In genomic region chr22:46770151-46770641, GRCh38 we compare ENCODE assay signal across 11 cellular contexts. TPM values are rescaled to one million over a fixed set of nuclear protein-coding genes. Genes with fewer than 3 reads are reported as not detected.
A peak's percentile ranks its signal among the peaks of the same experiment; 100 is the strongest.
DNase-seq lines count a peak whose midpoint lies in the region; ATAC-seq, FAIRE-seq and TF ChIP-seq lines count a peak whose summit lies in the region.
"Had no signal": no experiment of that assay in that cellular context is flagged by ENCODE, and none has a peak within 500 bp of the region (broad histone marks: within the 10 kb centered on the region; RNA-seq: fewer than 3 reads in every experiment).

No MANE protein-coding gene starts in this region.

- peaks cover 57% of the 10 kb centered on the region for H3K4me1 Mint-ChIP-seq in activated T-helper 1 cell treated with anti-CD3 and anti-CD28 coated beads, Interleukin-12 subunit alpha, Interleukin-12 subunit beta, Interleukin-2, Interleukin-4 antibody, amounts not matched to agents 30 ng/mL and 10 ng/mL and 1 ng/mL, durations not matched to agents 14 hours and 24 hours and 36 hours (ENCODE audit: low read depth)
- peaks cover 72 to 73% of the 10 kb centered on the region in 2 donors for H3K4me1 Mint-ChIP-seq in immature natural killer cell

- TF ChIP-seq POLR2A in GM12892 (IDR thresholded peaks at IDR 0.05; ENCODE audit: low read depth, low read length) (no peak), spleen (IDR thresholded peaks at IDR 0.05) (no peak)

- no peaks in the 10 kb centered on the region for H3K9me3 ChIP-seq in spleen

- peaks cover 28% of the 10 kb centered on the region for H3K36me3 Mint-ChIP-seq in activated T-helper 1 cell treated with anti-CD3 and anti-CD28 coated beads, Interleukin-12 subunit alpha, Interleukin-12 subunit beta, Interleukin-2, Interleukin-4 antibody, amounts not matched to agents 30 ng/mL and 10 ng/mL and 1 ng/mL, durations not matched to agents 14 hours and 24 hours and 36 hours (ENCODE audit: low read depth)
- no peaks in the 10 kb centered on the region for H3K36me3 Mint-ChIP-seq in immature natural killer cell

- H3K4me3 Mint-ChIP-seq in activated T-helper 1 cell treated with anti-CD3 and anti-CD28 coated beads, Interleukin-12 subunit alpha, Interleukin-12 subunit beta, Interleukin-2, Interleukin-4 antibody, amounts not matched to agents 30 ng/mL and 10 ng/mL and 1 ng/mL, durations not matched to agents 14 hours and 24 hours and 36 hours, result no peak overlapping the region
- H3K4me3 Mint-ChIP-seq in immature natural killer cell, result peak overlapping the region in 3 of 5 donors; percentile 15 to 65 (median 37)

- 70 to 88% (median 77%) methylated on average over 5 to 14 of the region's 14 CpGs for WGBS in spleen, 5 donors

- TF ChIP-seq CTCF in spleen (IDR thresholded peaks at IDR 0.05 in 8 of 11, conservative IDR thresholded peaks at IDR 0.05 in 3 of 11), result no peak

- peak overlapping the region; percentile 58 to 92 (median 82) for H3K27ac ChIP-seq in spleen

- H3K27me3 Mint-ChIP-seq in activated T-helper 1 cell treated with anti-CD3 and anti-CD28 coated beads, Interleukin-12 subunit alpha, Interleukin-12 subunit beta, Interleukin-2, Interleukin-4 antibody, amounts not matched to agents 30 ng/mL and 10 ng/mL and 1 ng/mL, durations not matched to agents 14 hours and 24 hours and 36 hours (ENCODE audit: insufficient read depth), result no peaks in the 10 kb centered on the region
- H3K27me3 Mint-ChIP-seq in immature natural killer cell (ENCODE audit: low read depth in 3 of 3), result peaks cover 0 to 2% (median 0%) of the 10 kb centered on the region in 3 donors

- H3K27ac Mint-ChIP-seq in activated T-helper 1 cell treated with anti-CD3 and anti-CD28 coated beads, Interleukin-12 subunit alpha, Interleukin-12 subunit beta, Interleukin-2, Interleukin-4 antibody, amounts not matched to agents 30 ng/mL and 10 ng/mL and 1 ng/mL, durations not matched to agents 14 hours and 24 hours and 36 hours, result peak overlapping the region; percentile 61
- H3K27ac Mint-ChIP-seq in immature natural killer cell, result peak overlapping the region; percentile 71 to 95 (median 93)

- peaks cover 60 to 93% (median 87%) of the 10 kb centered on the region in 6 donors for H3K4me1 ChIP-seq in spleen

- H3K27me3 ChIP-seq in spleen (replicated peaks in 1 of 7), result no peaks in the 10 kb centered on the region

- H3K4me3 ChIP-seq in spleen, result peak overlapping the region in 1 of 8 donors; percentile 44

- DNase-seq in GM12892 (ENCODE audit: insufficient read length) (no peak), immature natural killer cell (no peak), spleen (peak; percentile 77), NCI-H82 treated with DMSO at 0.1 percent for 48 hours (lab: John Stamatoyannopoulos, UW; ENCODE audit: unreplicated experiment) (no peak), cerebellar nuclear complex (lab: John Stamatoyannopoulos, UW) (no peak)
- no peak for DNase-seq in activated T-helper 1 cell treated with anti-CD3 and anti-CD28 coated beads, Interleukin-12 subunit alpha, Interleukin-12 subunit beta, Interleukin-2, Interleukin-4 antibody, amounts not matched to agents 30 ng/mL and 10 ng/mL and 1 ng/mL, durations not matched to agents 14 hours and 24 hours and 36 hours (ENCODE audit: low spot score)
- no peak for DNase-seq in stimulated activated CD4-positive, alpha-beta T cell treated with anti-CD3 and anti-CD28 coated beads, Interleukin-2, amount 100 ng/mL, for 48 hours
- DNase-seq: DMS79; NCI-H226; stimulated activated CD4-positive, alpha-beta T cell treated with anti-CD3 and anti-CD28 coated beads, Interleukin-4, amount 100 ng/mL, for 24 hours had no signal

- H3K9me3 Mint-ChIP-seq in activated T-helper 1 cell treated with anti-CD3 and anti-CD28 coated beads, Interleukin-12 subunit alpha, Interleukin-12 subunit beta, Interleukin-2, Interleukin-4 antibody, amounts not matched to agents 30 ng/mL and 10 ng/mL and 1 ng/mL, durations not matched to agents 14 hours and 24 hours and 36 hours, result no peaks in the 10 kb centered on the region
- H3K9me3 Mint-ChIP-seq in immature natural killer cell, result no peaks in the 10 kb centered on the region

- intact Hi-C loops in activated T-helper 1 cell treated with anti-CD3 and anti-CD28 coated beads, Interleukin-12 subunit alpha, Interleukin-12 subunit beta, Interleukin-2, Interleukin-4 antibody, amounts not matched to agents 30 ng/mL and 10 ng/mL and 1 ng/mL, durations not matched to agents 14 hours and 24 hours and 36 hours (cut with micrococcal nuclease), result no loop called here
- intact Hi-C loops in spleen (cut with DNase I; ENCODE audit: low total_unique reads), result no loop called here

- peaks cover 0 to 53% (median 0%) of the 10 kb centered on the region in 6 donors for H3K36me3 ChIP-seq in spleen

- FAIRE-seq in GM12892 (lab: Jason Lieb, UNC), result peak; percentile 60

- ATAC-seq in GM21619 (IDR thresholded peaks at IDR 0.05; ENCODE audit: unreplicated experiment), result no peak

RNA-seq across cellular contexts. Expression of gene TBC1D22A, which starts 7.7 kb away (rescaled TPM):
- 29.0 TPM for polyA plus RNA-seq in GM12892 (2012; ENCODE audit: missing spikeins)
- total RNA-seq in activated T-helper 1 cell treated with anti-CD3 and anti-CD28 coated beads, Interleukin-12 subunit alpha, Interleukin-12 subunit beta, Interleukin-2, Interleukin-4 antibody, amounts not matched to agents 30 ng/mL and 10 ng/mL and 1 ng/mL, durations not matched to agents 14 hours and 24 hours and 36 hours, result 42.4 and 48.1 TPM in 2 replicates
- 10 to 100 TPM; 20.6 to 28.0 (median 24.0) TPM for polyA plus RNA-seq in immature natural killer cell
- 10 to 100 TPM; 40.1 to 66.9 (median 54.8) TPM for total RNA-seq in spleen
- polyA plus RNA-seq in spleen, result 10 to 100 TPM; 17.2 to 34.0 (median 25.9) TPM

RNA-seq across cellular contexts. Expression of gene CERK, which starts 32.1 kb away (rescaled TPM):
- polyA plus RNA-seq in GM12892 (2012; ENCODE audit: missing spikeins), result 17.3 TPM
- 69.6 and 76.5 TPM in 2 replicates for total RNA-seq in activated T-helper 1 cell treated with anti-CD3 and anti-CD28 coated beads, Interleukin-12 subunit alpha, Interleukin-12 subunit beta, Interleukin-2, Interleukin-4 antibody, amounts not matched to agents 30 ng/mL and 10 ng/mL and 1 ng/mL, durations not matched to agents 14 hours and 24 hours and 36 hours
- 10 to 100 TPM; 31.1 to 59.4 (median 38.9) TPM for polyA plus RNA-seq in immature natural killer cell
- 10 to 100 TPM; 31.3 to 47.1 (median 40.6) TPM for total RNA-seq in spleen
- polyA plus RNA-seq in spleen, result 10 to 100 TPM; 13.7 to 17.1 (median 14.5) TPM
